Comparison of ENCODE assay signal across 9 cellular contexts in genomic region chr1:109508873-109509175, GRCh38. TPM values are rescaled to one million over a fixed set of nuclear protein-coding genes. Genes with fewer than 3 reads are reported as not detected.
DNase-seq lines count a peak whose midpoint lies in the region; ATAC-seq, FAIRE-seq and TF ChIP-seq lines count a peak whose summit lies in the region.
"Had no signal": no experiment of that assay in that cellular context is flagged by ENCODE, and none has a peak within 500 bp of the region (broad histone marks: within the 10 kb centered on the region; RNA-seq: fewer than 3 reads in every experiment).

No MANE protein-coding gene starts in this region.

- H3K36me3 ChIP-seq in bronchial epithelial cell (ENCODE audit: control insufficient read depth, insufficient read depth, low read length) (no peaks in the 10 kb centered on the region), mesodermal cell (ENCODE audit: control insufficient read depth, insufficient read depth, low read length) (no peaks in the 10 kb centered on the region), upper lobe of left lung (no peaks in the 10 kb centered on the region)

- H3K27me3 ChIP-seq in bronchial epithelial cell (ENCODE audit: control insufficient read depth, insufficient read depth, low read length) (peaks cover 4% of the 10 kb centered on the region), upper lobe of left lung (no peaks in the 10 kb centered on the region)

- WGBS in mesodermal cell (ENCODE audit: insufficient coverage in 2 of 2), 2 experiments: 69 to 81% methylated on average over 4 to 6 of the region's 7 CpGs
- WGBS in upper lobe of left lung, 2 donors: 65 to 79% methylated on average over 5 of the region's 7 CpGs

- no peak for FAIRE-seq in bronchial epithelial cell (lab: Jason Lieb, UNC)
- FAIRE-seq: H54 had no signal

- H3K27ac ChIP-seq in mesodermal cell (ENCODE audit: low read depth, low read length, severe bottlenecking) (no peak overlapping the region), upper lobe of left lung (peak overlapping the region in 1 of 4 donors; percentile 49)

- no peak for ATAC-seq in activated T-cell treated with anti-CD3 and anti-CD28 coated beads, Interleukin-2, amount 50 U/mL, for 72 hours (replicated peaks in 1 of 2)
- ATAC-seq in upper lobe of left lung (ENCODE audit: low FRiP score in 2 of 2): no peak
- no peak for ATAC-seq in HG03108 (IDR thresholded peaks at IDR 0.05; ENCODE audit: unreplicated experiment)

- peak overlapping the region; percentile 41 for H3K27ac Mint-ChIP-seq in activated T-cell treated with anti-CD3 and anti-CD28 coated beads, Interleukin-2, amount 50 U/mL, for 72 hours

- H3K27me3 Mint-ChIP-seq in activated T-cell treated with anti-CD3 and anti-CD28 coated beads, Interleukin-2, amount 50 U/mL, for 72 hours (ENCODE audit: low read depth): no peaks in the 10 kb centered on the region

- peaks cover 53% of the 10 kb centered on the region for H3K4me1 Mint-ChIP-seq in activated T-cell treated with anti-CD3 and anti-CD28 coated beads, Interleukin-2, amount 50 U/mL, for 72 hours (ENCODE audit: low read depth)

- H3K4me3 ChIP-seq in bronchial epithelial cell (ENCODE audit: low read depth, low read length) (peak overlapping the region; percentile 41), mesodermal cell (ENCODE audit: extremely low read depth, insufficient read depth, low read length, poor library complexity, severe bottlenecking) (peak overlapping the region; percentile 49), upper lobe of left lung (peak overlapping the region in 3 of 4 donors; percentile 78 to 92 (median 83))

- no peak for TF ChIP-seq EP300 in upper lobe of left lung (IDR thresholded peaks at IDR 0.05)

- peaks cover 6% of the 10 kb centered on the region for H3K4me1 ChIP-seq in mesodermal cell (ENCODE audit: control insufficient read depth, insufficient read depth, low read length, poor library complexity, severe bottlenecking)
- H3K4me1 ChIP-seq in upper lobe of left lung: peaks cover 12 to 23% (median 16%) of the 10 kb centered on the region in 4 donors

- no peaks in the 10 kb centered on the region for H3K9me3 Mint-ChIP-seq in activated T-cell treated with anti-CD3 and anti-CD28 coated beads, Interleukin-2, amount 50 U/mL, for 72 hours

- H3K36me3 Mint-ChIP-seq in activated T-cell treated with anti-CD3 and anti-CD28 coated beads, Interleukin-2, amount 50 U/mL, for 72 hours (ENCODE audit: insufficient read depth in 2 of 2): no peaks in the 10 kb centered on the region

- no peak for TF ChIP-seq POLR2A in upper lobe of left lung (IDR thresholded peaks at IDR 0.05)

- peak overlapping the region; percentile 86 to 89 for H3K4me3 Mint-ChIP-seq in activated T-cell treated with anti-CD3 and anti-CD28 coated beads, Interleukin-2, amount 50 U/mL, for 72 hours

- TF ChIP-seq CTCF in bronchial epithelial cell (IDR thresholded peaks at IDR 0.05; ENCODE audit: insufficient read depth, low read length, severe bottlenecking) (no peak), upper lobe of left lung (IDR thresholded peaks at IDR 0.05) (no peak)

- H3K9me3 ChIP-seq in mesodermal cell (ENCODE audit: control insufficient read depth, low read length): no peaks in the 10 kb centered on the region
- no peaks in the 10 kb centered on the region for H3K9me3 ChIP-seq in upper lobe of left lung

- DNase-seq in activated T-cell treated with anti-CD3 and anti-CD28 coated beads, Interleukin-2, amount 50 U/mL, for 72 hours: no peak
- DNase-seq in activated T-cell treated with anti-CD3 and anti-CD28 coated beads, Interleukin-2, amount 50 U/mL, for 48 hours: no peak
- no peak for DNase-seq in bronchial epithelial cell (ENCODE audit: low read depth)
- no peak for DNase-seq in upper lobe of left lung
- no peak for DNase-seq in NCI-H526 treated with DMSO at 0.1 percent for 48 hours (lab: John Stamatoyannopoulos, UW)
- no peak for DNase-seq in kidney tubule cell (ENCODE audit: low spot score)

RNA-seq across cellular contexts. Expression of gene AMIGO1, which starts 0.7 kb away (rescaled TPM):
- 1 to 10 TPM; 2.1 to 2.6 TPM for total RNA-seq in activated T-cell treated with anti-CD3 and anti-CD28 coated beads, Interleukin-2, amount 50 U/mL, for 72 hours
- total RNA-seq in bronchial epithelial cell (0.13 and 0.26 TPM in 2 replicates), upper lobe of left lung (10 to 100 TPM in 2 of 6 donors, 1 to 10 TPM in 4; 1.0 to 11.8 (median 8.3) TPM)
- polyA plus RNA-seq in mesodermal cell (2013, experiment 1 of 2): 1.4 TPM
- 1.2 TPM for polyA plus RNA-seq in mesodermal cell (2013, experiment 2 of 2)

RNA-seq across cellular contexts. Expression of gene CYB561D1, which starts 14.9 kb away (rescaled TPM):
- total RNA-seq in activated T-cell treated with anti-CD3 and anti-CD28 coated beads, Interleukin-2, amount 50 U/mL, for 72 hours: 10 to 100 TPM; 15.8 to 16.5 TPM
- total RNA-seq in bronchial epithelial cell (5.0 and 8.1 TPM in 2 replicates), upper lobe of left lung (10 to 100 TPM in 3 of 6 donors, 1 to 10 TPM in 3; 4.2 to 16.4 (median 9.9) TPM)
- 3.7 TPM for polyA plus RNA-seq in mesodermal cell (2013, experiment 1 of 2)
- 4.4 TPM for polyA plus RNA-seq in mesodermal cell (2013, experiment 2 of 2)

RNA-seq across cellular contexts. Expression of gene ATXN7L2, which starts 25.1 kb away (rescaled TPM):
- 10 to 100 TPM; 11.9 to 13.3 TPM for total RNA-seq in activated T-cell treated with anti-CD3 and anti-CD28 coated beads, Interleukin-2, amount 50 U/mL, for 72 hours
- total RNA-seq in bronchial epithelial cell (0.64 and 1.3 TPM in 2 replicates), upper lobe of left lung (10 to 100 TPM in 1 of 6 donors, 1 to 10 TPM in 5; 2.3 to 19.9 (median 5.3) TPM)
- polyA plus RNA-seq in mesodermal cell (2013, experiment 1 of 2): 7.4 TPM
- polyA plus RNA-seq in mesodermal cell (2013, experiment 2 of 2): 4.9 TPM

RNA-seq across cellular contexts. Expression of gene GPR61, which starts 30.8 kb away (rescaled TPM):
- total RNA-seq in activated T-cell treated with anti-CD3 and anti-CD28 coated beads, Interleukin-2, amount 50 U/mL, for 72 hours: not detected
- total RNA-seq in bronchial epithelial cell (not detected in 2 replicates), upper lobe of left lung (not detected)
- 0.11 TPM for polyA plus RNA-seq in mesodermal cell (2013, experiment 1 of 2)
- polyA plus RNA-seq in mesodermal cell (2013, experiment 2 of 2): not detected

RNA-seq across cellular contexts. Expression of gene GNAI3, which starts 39.6 kb away (rescaled TPM):
- 10 to 100 TPM in 1 of 2 donors, 1 to 10 TPM in 1; 8.9 to 10.1 TPM for total RNA-seq in activated T-cell treated with anti-CD3 and anti-CD28 coated beads, Interleukin-2, amount 50 U/mL, for 72 hours
- total RNA-seq in bronchial epithelial cell: 18.7 and 21.6 TPM in 2 replicates
- polyA plus RNA-seq in mesodermal cell (2013, experiment 1 of 2): 9.7 TPM
- polyA plus RNA-seq in mesodermal cell (2013, experiment 2 of 2): 10.9 TPM
- total RNA-seq in upper lobe of left lung: 1 to 10 TPM; 2.2 to 9.0 (median 6.0) TPM
